In genomic region chr1:200869753-200870391, GRCh38 we compare ENCODE assay signal across 10 cellular contexts. TPM values are rescaled to one million over a fixed set of nuclear protein-coding genes. Genes with fewer than 3 reads are reported as not detected.
DNase-seq lines count a peak whose midpoint lies in the region; ATAC-seq, FAIRE-seq and TF ChIP-seq lines count a peak whose summit lies in the region.
"Had no signal": no experiment of that assay in that cellular context is flagged by ENCODE, and none has a peak within 500 bp of the region (broad histone marks: within the 10 kb centered on the region; RNA-seq: fewer than 3 reads in every experiment).

No MANE protein-coding gene starts in this region.

- H3K27me3 ChIP-seq in lower lobe of right lung (ENCODE audit: low read depth) (peaks cover 40% of the 10 kb centered on the region), gastroesophageal sphincter (peaks cover 63% of the 10 kb centered on the region)

- TF ChIP-seq CTCF in lower lobe of right lung (IDR thresholded peaks at IDR 0.05) = no peak
- no peak for TF ChIP-seq CTCF in gastroesophageal sphincter (IDR thresholded peaks at IDR 0.05)

- intact Hi-C loops in head of caudate nucleus (cut with DNase I) (no loop called here), lower lobe of right lung (cut with DNase I) (no loop called here)

- FAIRE-seq in GM12891 (lab: Jason Lieb, UNC) (peak; percentile 95), GM19239 (lab: Jason Lieb, UNC) (peak; percentile 91)

- WGBS in gastroesophageal sphincter (ENCODE audit: low coverage in 1 of 2), 2 donors = 80 to 100% methylated on average over 2 to 5 of the region's 9 CpGs

- peaks cover 5% of the 10 kb centered on the region for H3K36me3 Mint-ChIP-seq in activated T-helper 17 cell treated with anti-CD3 and anti-CD28 coated beads, Interleukin-2, amount 50 U/mL, for 72 hours (ENCODE audit: low read depth)

- no peak for TF ChIP-seq EP300 in gastroesophageal sphincter (IDR thresholded peaks at IDR 0.05)

- H3K4me1 ChIP-seq in lower lobe of right lung = peaks cover 14% of the 10 kb centered on the region
- H3K4me1 ChIP-seq in gastroesophageal sphincter = peaks cover 0 to 14% (median 12%) of the 10 kb centered on the region in 3 donors

- no peak overlapping the region for H3K27ac ChIP-seq in lower lobe of right lung
- H3K27ac ChIP-seq in gastroesophageal sphincter = no peak overlapping the region

- H3K36me3 ChIP-seq in lower lobe of right lung = no peaks in the 10 kb centered on the region
- no peaks in the 10 kb centered on the region for H3K36me3 ChIP-seq in gastroesophageal sphincter

- H3K27ac Mint-ChIP-seq in activated T-helper 17 cell treated with anti-CD3 and anti-CD28 coated beads, Interleukin-2, amount 50 U/mL, for 72 hours = peak overlapping the region; percentile 68

- H3K4me3 ChIP-seq in lower lobe of right lung (no peak overlapping the region), gastroesophageal sphincter (no peak overlapping the region)

- DNase-seq in GM12891 (ENCODE audit: insufficient read length, low spot score) (no peak), GM19239 (ENCODE audit: insufficient read length, low spot score) (no peak), head of caudate nucleus (no peak), LoVo (ENCODE audit: low spot score) (no peak), lower lobe of right lung (no peak)
- DNase-seq: NCI-H2227 treated with DMSO at 0.1 percent for 48 hours had no signal

- H3K9me3 ChIP-seq in lower lobe of right lung (no peaks in the 10 kb centered on the region), gastroesophageal sphincter (no peaks in the 10 kb centered on the region)

- H3K4me1 Mint-ChIP-seq in activated T-helper 17 cell treated with anti-CD3 and anti-CD28 coated beads, Interleukin-2, amount 50 U/mL, for 72 hours = peaks cover 35% of the 10 kb centered on the region

- peak; percentile 58 for ATAC-seq in HG03045 (IDR thresholded peaks at IDR 0.05; ENCODE audit: unreplicated experiment)
- ATAC-seq in activated T-helper 17 cell treated with anti-CD3 and anti-CD28 coated beads, Interleukin-2, amount 50 U/mL, for 72 hours (replicated peaks) = peak; percentile 77
- ATAC-seq in lower lobe of right lung = no peak
- ATAC-seq in gastroesophageal sphincter = no peak

- peaks cover 19% of the 10 kb centered on the region for H3K27me3 Mint-ChIP-seq in activated T-helper 17 cell treated with anti-CD3 and anti-CD28 coated beads, Interleukin-2, amount 50 U/mL, for 72 hours

- TF ChIP-seq POLR2A in GM12891 (IDR thresholded peaks at IDR 0.05; ENCODE audit: low read depth, low read length) = peak; percentile 50
- no peak for TF ChIP-seq POLR2A in gastroesophageal sphincter (IDR thresholded peaks at IDR 0.05)

- peak overlapping the region; percentile 57 for H3K4me3 Mint-ChIP-seq in activated T-helper 17 cell treated with anti-CD3 and anti-CD28 coated beads, Interleukin-2, amount 50 U/mL, for 72 hours

- H3K9me3 Mint-ChIP-seq in activated T-helper 17 cell treated with anti-CD3 and anti-CD28 coated beads, Interleukin-2, amount 50 U/mL, for 72 hours = no peaks in the 10 kb centered on the region

TF ChIP-seq in GM12891, 5 proteins besides CTCF, POLR2A, EP300 and RAD21:
- TF ChIP-seq TAF1 (IDR thresholded peaks at IDR 0.05; ENCODE audit: low read depth, low read length) = no peak
- TF ChIP-seq POLR2AphosphoS5 (IDR thresholded peaks at IDR 0.05; ENCODE audit: low read depth, low read length) = no peak
- TF ChIP-seq POU2F2 (IDR thresholded peaks at IDR 0.05; ENCODE audit: low read depth, low read length) = peak; percentile 47; the same call in 1 of the 2 replicates
- peak; percentile 5 for TF ChIP-seq PAX5 (IDR thresholded peaks at IDR 0.05; ENCODE audit: insufficient read depth, low read length, severe bottlenecking)
- TF ChIP-seq SPI1 (IDR thresholded peaks at IDR 0.05; ENCODE audit: low read depth, low read length) = peak; percentile 58

RNA-seq across cellular contexts. Expression of gene GPR25, which starts 2.9 kb away (rescaled TPM):
- not detected for polyA plus RNA-seq in GM12891 (2012; ENCODE audit: low read depth, missing spikeins)
- total RNA-seq in activated T-helper 17 cell treated with anti-CD3 and anti-CD28 coated beads, Interleukin-2, amount 50 U/mL, for 72 hours = 1 to 10 TPM in 1 of 2 donors, not detected in 1; 1.8 TPM
- total RNA-seq in lower lobe of right lung = 0.62 TPM
- not detected for total RNA-seq in gastroesophageal sphincter
- total RNA-seq: epithelial cell of proximal tubule had no signal

RNA-seq across cellular contexts. Expression of gene INAVA, which starts 24.8 kb away (rescaled TPM):
- 4.5 TPM for polyA plus RNA-seq in GM12891 (2012; ENCODE audit: low read depth, missing spikeins)
- under 1 TPM; 0.13 to 0.19 TPM for total RNA-seq in activated T-helper 17 cell treated with anti-CD3 and anti-CD28 coated beads, Interleukin-2, amount 50 U/mL, for 72 hours
- total RNA-seq in lower lobe of right lung = 7.8 TPM
- 1 to 10 TPM in 1 of 4 donors, under 1 TPM in 1, not detected in 2; 0.47 to 2.9 TPM for total RNA-seq in gastroesophageal sphincter

Comparison
In these comparisons a context has a peak if more than half of its experiments do, and no peak if none do; other contexts are left out.
1. ATAC-seq: peak in HG03045 (single experiment) and activated T-helper 17 cell treated with anti-CD3 and anti-CD28 coated beads, Interleukin-2, amount 50 U/mL, for 72 hours (single experiment); none in lower lobe of right lung (0 of 2) and gastroesophageal sphincter (single experiment).